23 cellular contexts compared by ENCODE assay signal in genomic region chr2:32455816-32456215, GRCh38.
DNase-seq lines count a peak whose midpoint lies in the region; ATAC-seq, FAIRE-seq and TF ChIP-seq lines count a peak whose summit lies in the region.
"Had no signal": no experiment of that assay in that cellular context is flagged by ENCODE, and none has a peak within 500 bp of the region (broad histone marks: within the 10 kb centered on the region; RNA-seq: fewer than 3 reads in every experiment).

No MANE protein-coding gene starts in this region.

- H3K36me3 Mint-ChIP-seq in natural killer cell, result peaks cover 6% of the 10 kb centered on the region
- H3K36me3 Mint-ChIP-seq in natural killer cell treated with Interleukin-12 subunit alpha and Interleukin-12 subunit beta and Interleukin-15 and Interleukin-18, amount 100 ng/mL, for 72 hours, result peaks cover 17% of the 10 kb centered on the region

- H2AFZ ChIP-seq in K562 (ENCODE audit: low read depth, low read length) (no peak overlapping the region), smooth muscle cell (ENCODE audit: low read depth) (no peak overlapping the region)
- H2AFZ ChIP-seq: GM23248 had no signal

- POLR2A ChIA-PET in K562 (lab: Yijun Ruan, JAX), result interaction anchor here (0.6 kb wide), 1 partner anchor 16 kb away, joined by 3 read pairs; no protein-coding TSS in a partner anchor
- POLR2A ChIA-PET in A673 (lab: Charles Lee; ENCODE audit: low non-redundant PET), result no interaction called here

- TF ChIP-seq EP300 in K562 (IDR thresholded peaks at IDR 0.05; ENCODE audit: low read length), result no peak

- H3K4me1 Mint-ChIP-seq in natural killer cell, result peaks cover 30 to 37% of the 10 kb centered on the region in 2 donors
- H3K4me1 Mint-ChIP-seq in natural killer cell treated with Interleukin-12 subunit alpha and Interleukin-12 subunit beta and Interleukin-15 and Interleukin-18, amount 100 ng/mL, for 72 hours (ENCODE audit: low read depth in 2 of 2), result peaks cover 14 to 26% of the 10 kb centered on the region in 2 donors
- H3K4me1 Mint-ChIP-seq: CD14-positive monocyte, H9 had no signal

- CTCF ChIA-PET in K562 (lab: Yijun Ruan, JAX; ENCODE audit: low intra/inter-chr PET ratio), result no interaction called here
- CTCF ChIA-PET in A673 (lab: Charles Lee), result no interaction called here

- no peaks in the 10 kb centered on the region for H3K27me3 Mint-ChIP-seq in natural killer cell (ENCODE audit: low read depth in 2 of 2)
- H3K27me3 Mint-ChIP-seq in natural killer cell treated with Interleukin-12 subunit alpha and Interleukin-12 subunit beta and Interleukin-15 and Interleukin-18, amount 100 ng/mL, for 72 hours, result no peaks in the 10 kb centered on the region
- H3K27me3 Mint-ChIP-seq: CD4-positive, alpha-beta T cell; CD8-positive, alpha-beta memory T cell had no signal

- H3K4me2 ChIP-seq in K562 (ENCODE audit: insufficient read depth, low read length), result no peak overlapping the region
- no peak overlapping the region for H3K4me2 ChIP-seq in smooth muscle cell
- H3K4me2 ChIP-seq: BLaER1 treated with 17β-estradiol and CSF1 and Interleukin-3, amounts not matched to agents 10 nM and 100 nM had no signal

- intact Hi-C loops in natural killer cell (cut with micrococcal nuclease) (no loop called here), K562 (cut with micrococcal nuclease) (no loop called here), A673 (cut with micrococcal nuclease; ENCODE audit: unreplicated experiment) (no loop called here)

- H3K36me3 ChIP-seq in K562 (ENCODE audit: control insufficient read depth, insufficient read depth, low read length), result peaks cover 17% of the 10 kb centered on the region
- peaks cover 8% of the 10 kb centered on the region for H3K36me3 ChIP-seq in neutrophil
- H3K36me3 ChIP-seq in smooth muscle cell (ENCODE audit: low read depth), result no peaks in the 10 kb centered on the region
- H3K36me3 ChIP-seq in A673 (ENCODE audit: insufficient read depth, low read length, poor library complexity, severe bottlenecking), result no peaks in the 10 kb centered on the region

- no peaks in the 10 kb centered on the region for H3K4me1 ChIP-seq in K562 (replicated peaks in 1 of 2; ENCODE audit: control insufficient read depth in 2 of 2, insufficient read depth in 2 of 2, low read length in 2 of 2)
- H3K4me1 ChIP-seq in neutrophil (ENCODE audit: control insufficient read depth in 1 of 2, insufficient read depth in 1 of 2, low read depth in 1 of 2, low read length in 1 of 2), result no peaks in the 10 kb centered on the region
- H3K4me1 ChIP-seq in smooth muscle cell (ENCODE audit: low read depth), result no peaks in the 10 kb centered on the region
- H3K4me1 ChIP-seq in A673 (ENCODE audit: insufficient read depth, low read length, poor library complexity, severe bottlenecking), result peaks cover 25% of the 10 kb centered on the region
- H3K4me1 ChIP-seq: BE2C had no signal

- H3K9me3 ChIP-seq in K562 (replicated peaks; ENCODE audit: control insufficient read depth, insufficient read depth, low read depth, low read length), result no peaks in the 10 kb centered on the region
- no peaks in the 10 kb centered on the region for H3K9me3 ChIP-seq in neutrophil
- no peaks in the 10 kb centered on the region for H3K9me3 ChIP-seq in smooth muscle cell (replicated peaks; ENCODE audit: low read depth)
- H3K9me3 ChIP-seq in A673 (ENCODE audit: low read depth, low read length, poor library complexity, severe bottlenecking), result no peaks in the 10 kb centered on the region
- H3K9me3 ChIP-seq: BE2C; BLaER1 treated with 17β-estradiol and CSF1 and Interleukin-3, amounts not matched to agents 10 nM and 100 nM had no signal

- in situ Hi-C loops in K562 (cut with MboI), result no loop called here

- peak overlapping the region; percentile 22 to 59 for H3K27ac Mint-ChIP-seq in natural killer cell
- no peak overlapping the region for H3K27ac Mint-ChIP-seq in natural killer cell treated with Interleukin-12 subunit alpha and Interleukin-12 subunit beta and Interleukin-15 and Interleukin-18, amount 100 ng/mL, for 72 hours
- H3K27ac Mint-ChIP-seq: CD4-positive, alpha-beta T cell; H9 had no signal

- 100% methylated on average over 3 of the region's 3 CpGs for WGBS in K562 (ENCODE audit: insufficient coverage, low coverage, missing lambda C conversion rate)
- 100% methylated on average over 3 of the region's 3 CpGs for WGBS in smooth muscle cell (ENCODE audit: low lambda C conversion rate)

- DNase-seq in natural killer cell, result no peak
- no peak for DNase-seq in natural killer cell treated with Interleukin-12 subunit alpha and Interleukin-12 subunit beta and Interleukin-15 and Interleukin-18, amount 100 ng/mL, for 72 hours (ENCODE audit: low spot score)
- DNase-seq in K562 (ENCODE audit: extremely low read depth in 1 of 4, low spot score in 3 of 4), result no peak
- DNase-seq in smooth muscle cell (lab: John Stamatoyannopoulos, UW; ENCODE audit: unreplicated experiment), result no peak
- DNase-seq in A673 (ENCODE audit: low spot score), result no peak
- DNase-seq: ACHN; AML-193; BE2C; CD4-positive, alpha-beta T cell; CD8-positive, alpha-beta memory T cell; DMS 273 treated with DMSO at 0.1 percent for 48 hours; DMS79; EL; GDM1; GM23248; H9 had no signal

- H3F3A ChIP-seq in smooth muscle cell (ENCODE audit: low read depth), result no peaks in the 10 kb centered on the region

- ATAC-seq in natural killer cell (no peak), K562 (no peak)
- no peak for ATAC-seq in natural killer cell treated with Interleukin-12 subunit alpha and Interleukin-12 subunit beta and Interleukin-15 and Interleukin-18, amount 100 ng/mL, for 72 hours
- ATAC-seq: GM12878, HCT116 had no signal

- no peaks in the 10 kb centered on the region for H3K9me3 Mint-ChIP-seq in natural killer cell
- no peaks in the 10 kb centered on the region for H3K9me3 Mint-ChIP-seq in natural killer cell treated with Interleukin-12 subunit alpha and Interleukin-12 subunit beta and Interleukin-15 and Interleukin-18, amount 100 ng/mL, for 72 hours
- H3K9me3 Mint-ChIP-seq: CD4-positive, alpha-beta T cell; CD8-positive, alpha-beta memory T cell; H9 had no signal

- peaks cover 10% of the 10 kb centered on the region; the same call in 2 of the 3 replicates for H3K79me2 ChIP-seq in K562 (ENCODE audit: control insufficient read depth, insufficient read depth, low read length)
- peaks cover 38% of the 10 kb centered on the region for H3K79me2 ChIP-seq in smooth muscle cell (ENCODE audit: low read depth)

- BruUV-seq in K562 (replicated peaks; lab: Mats Ljungman, UMichigan), result no TSS peak
- no TSS peak for BruUV-seq in A673 (replicated peaks; lab: Mats Ljungman, UMichigan)

- H3K4me3 Mint-ChIP-seq in natural killer cell, result no peak overlapping the region
- H3K4me3 Mint-ChIP-seq in natural killer cell treated with Interleukin-12 subunit alpha and Interleukin-12 subunit beta and Interleukin-15 and Interleukin-18, amount 100 ng/mL, for 72 hours, result no peak overlapping the region
- H3K4me3 Mint-ChIP-seq: CD14-positive monocyte; CD4-positive, alpha-beta T cell; CD8-positive, alpha-beta memory T cell; H9 had no signal

- H4K20me1 ChIP-seq in K562 (replicated peaks; ENCODE audit: control insufficient read depth, insufficient read depth, low read length), result no peaks in the 10 kb centered on the region
- H4K20me1 ChIP-seq in smooth muscle cell (ENCODE audit: low read depth), result peaks cover 9% of the 10 kb centered on the region

- H3K27me3 ChIP-seq in K562 (ENCODE audit: control insufficient read depth in 2 of 2, insufficient read depth in 2 of 2, low read length in 2 of 2), result no peaks in the 10 kb centered on the region
- H3K27me3 ChIP-seq in neutrophil, result no peaks in the 10 kb centered on the region
- H3K27me3 ChIP-seq in smooth muscle cell (ENCODE audit: low read depth), result no peaks in the 10 kb centered on the region
- no peaks in the 10 kb centered on the region for H3K27me3 ChIP-seq in A673 (replicated peaks; ENCODE audit: insufficient read depth, low read depth, low read length, poor library complexity)
- H3K27me3 ChIP-seq: BE2C; BLaER1 treated with 17β-estradiol and CSF1 and Interleukin-3, amounts not matched to agents 10 nM and 100 nM had no signal

- TF ChIP-seq CTCF in natural killer cell (IDR thresholded peaks at IDR 0.05) (no peak), K562 (IDR thresholded peaks at IDR 0.05 in 2 of 3, conservative IDR thresholded peaks at IDR 0.05 in 1 of 3; ENCODE audit: insufficient read depth in 2 of 3, low read depth in 1 of 3, low read length in 3 of 3) (no peak), neutrophil (IDR thresholded peaks at IDR 0.05) (no peak), smooth muscle cell (IDR thresholded peaks at IDR 0.05; ENCODE audit: borderline replicate concordance, insufficient read depth, poor library complexity, severe bottlenecking) (no peak), A673 (conservative IDR thresholded peaks at IDR 0.05; ENCODE audit: low read depth, low read length) (no peak)

- TF ChIP-seq POLR2A in K562 (conservative IDR thresholded peaks at IDR 0.05), result no peak

- no peak for FAIRE-seq in K562 (lab: Jason Lieb, UNC)
- FAIRE-seq: D721Med, GM12878, GM19239 had no signal

- no peak overlapping the region for H3K27ac ChIP-seq in K562 (ENCODE audit: extremely low read depth, low read depth, low read length)
- peak overlapping the region; percentile 5 for H3K27ac ChIP-seq in neutrophil
- H3K27ac ChIP-seq in smooth muscle cell (ENCODE audit: low read depth), result no peak overlapping the region
- no peak overlapping the region for H3K27ac ChIP-seq in A673 (ENCODE audit: low read depth, low read length, poor library complexity, severe bottlenecking)
- H3K27ac ChIP-seq: BLaER1 treated with 17β-estradiol and CSF1 and Interleukin-3, amounts not matched to agents 10 nM and 100 nM; GM23248 had no signal

- H3K9me1 ChIP-seq in K562 (ENCODE audit: control insufficient read depth, insufficient read depth, low read length), result no peaks in the 10 kb centered on the region

- H3K9ac ChIP-seq in K562 (ENCODE audit: insufficient read depth in 1 of 2, low read depth in 2 of 2, low read length in 2 of 2) (no peak overlapping the region), smooth muscle cell (ENCODE audit: low read depth) (no peak overlapping the region)
- H3K9ac ChIP-seq: BLaER1 treated with 17β-estradiol and CSF1 and Interleukin-3, amounts not matched to agents 10 nM and 100 nM; GM23248 had no signal

- no peak for TF ChIP-seq RAD21 in K562 (CRISPR knock-in tag; conservative IDR thresholded peaks at IDR 0.05 in 1 of 2, IDR thresholded peaks at IDR 0.05 in 1 of 2)

- H3K4me3 ChIP-seq in K562 (no peak overlapping the region), neutrophil (ENCODE audit: low read depth in 1 of 2, low read length in 1 of 2) (no peak overlapping the region), smooth muscle cell (no peak overlapping the region), A673 (ENCODE audit: low read depth, low read length, poor library complexity, severe bottlenecking) (no peak overlapping the region)
- H3K4me3 ChIP-seq: BLaER1 treated with 17β-estradiol and CSF1 and Interleukin-3, amounts not matched to agents 10 nM and 100 nM; GM12878; GM23248 had no signal

TF ChIP-seq in K562, 482 proteins besides CTCF, POLR2A, EP300 and RAD21 (continues in another document):
- TF ChIP-seq U2AF1 (optimal IDR thresholded peaks at IDR 0.05; ENCODE audit: low read depth, low read length) (no peak), SMARCB1 (IDR thresholded peaks at IDR 0.05; ENCODE audit: insufficient read length, low read depth) (no peak)

Comparison
In these comparisons a context has a peak if more than half of its experiments do, and no peak if none do; other contexts are left out.
1. H3K27ac Mint-ChIP-seq: peak in natural killer cell (2 of 2); none in natural killer cell treated with Interleukin-12 subunit alpha and Interleukin-12 subunit beta and Interleukin-15 and Interleukin-18, amount 100 ng/mL, for 72 hours (0 of 2).